In the genomic region with DNA sequence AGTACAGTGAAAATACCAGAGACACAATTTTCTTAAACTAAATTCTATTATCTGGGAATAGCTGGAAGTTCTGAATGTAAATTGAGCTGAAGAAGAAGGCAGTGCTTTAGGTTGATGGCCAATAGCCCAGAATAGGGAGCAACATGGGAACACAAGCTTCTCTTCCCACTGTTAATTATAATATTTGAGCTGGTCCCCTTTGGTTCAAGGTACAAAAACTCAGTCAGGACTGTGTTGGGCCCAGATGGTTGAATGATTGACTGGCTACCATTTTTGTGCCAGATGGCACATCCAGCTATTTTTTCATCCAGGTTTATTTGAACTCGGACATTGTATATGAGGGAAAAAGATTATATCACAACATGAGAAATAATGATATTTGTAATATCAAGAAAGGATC, we compare ENCODE assay signal across 9 cellular contexts.
"Had no signal": no experiment of that assay in that cellular context is flagged by ENCODE, and none has a peak within 500 bp of the region (broad histone marks: within the 10 kb centered on the region; RNA-seq: fewer than 3 reads in every experiment).

No MANE protein-coding gene starts in this region.

- ATAC-seq: HCT116, K562 had no signal

- H3K4me3 ChIP-seq: GM23248, HAP-1, K562 had no signal

- DNase-seq: GM23248, GOT3, H7, HFFc6, IMR-90, KG1 had no signal

- H3K36me3 ChIP-seq: HAP-1 had no signal

- H2AFZ ChIP-seq: GM23248 had no signal

- H3K4me3 Mint-ChIP-seq: HFFc6 had no signal

- H3K27ac Mint-ChIP-seq: HFFc6 had no signal

- H3K9me3 ChIP-seq: HAP-1 had no signal
